ENCODE assay signal across 8 cellular contexts in genomic region chr3:72338942-72339749, GRCh38.
DNase-seq lines count a peak whose midpoint lies in the region; FAIRE-seq and TF ChIP-seq lines count a peak whose summit lies in the region.

No MANE protein-coding gene starts in this region.

- H3K4me3 ChIP-seq in kidney (ENCODE audit: low read length in 2 of 2) = no peak overlapping the region

- H3K9me3 Mint-ChIP-seq in Calu3 (ENCODE audit: low read depth, unreplicated experiment) = no peaks in the 10 kb centered on the region
- H3K9me3 Mint-ChIP-seq in activated naive CD8-positive, alpha-beta T cell treated with anti-CD3 and anti-CD28 coated beads for 36 hours = no peaks in the 10 kb centered on the region

- H3K27me3 Mint-ChIP-seq in Calu3 (ENCODE audit: unreplicated experiment) = no peaks in the 10 kb centered on the region
- no peaks in the 10 kb centered on the region for H3K27me3 Mint-ChIP-seq in activated naive CD8-positive, alpha-beta T cell treated with anti-CD3 and anti-CD28 coated beads for 36 hours

- intact Hi-C loops in Calu3 (cut with micrococcal nuclease; ENCODE audit: unreplicated experiment) = no loop called here
- intact Hi-C loops in kidney (cut with DNase I) = no loop called here

- peak; percentile 79 for DNase-seq in Calu3
- DNase-seq in HT1080 (ENCODE audit: low read depth) = peak; percentile 91
- peak; percentile 61 for DNase-seq in activated naive CD8-positive, alpha-beta T cell treated with anti-CD3 and anti-CD28 coated beads for 36 hours
- DNase-seq in kidney = peak; percentile 92
- DNase-seq in stimulated activated CD8-positive, alpha-beta memory T cell treated with anti-CD3 and anti-CD28 coated beads, Interleukin-4, amount 100 ng/mL, for 4 hours (ENCODE audit: low read depth in 2 of 2, low spot score in 1 of 2) = peak; percentile 22 to 46
- no peak for DNase-seq in NCI-H1048 (lab: John Stamatoyannopoulos, UW)
- DNase-seq in NCI-H2081 (lab: John Stamatoyannopoulos, UW) = no peak
- no peak for DNase-seq in NOMO-1 treated with dmso at 0.1 percent for 144 hours (lab: John Stamatoyannopoulos, UW; ENCODE audit: unreplicated experiment)

- no peaks in the 10 kb centered on the region for H3K36me3 Mint-ChIP-seq in Calu3 (ENCODE audit: insufficient read depth, unreplicated experiment)
- no peaks in the 10 kb centered on the region for H3K36me3 Mint-ChIP-seq in activated naive CD8-positive, alpha-beta T cell treated with anti-CD3 and anti-CD28 coated beads for 36 hours

- H3K9me3 ChIP-seq in kidney (ENCODE audit: control insufficient read depth in 1 of 2, low read length in 2 of 2) = no peaks in the 10 kb centered on the region

- no peaks in the 10 kb centered on the region for H3K36me3 ChIP-seq in kidney (ENCODE audit: control insufficient read depth in 1 of 2, insufficient read depth in 2 of 2, low read length in 2 of 2)

- H3K27ac ChIP-seq in kidney (ENCODE audit: low read depth in 2 of 2, low read length in 2 of 2) = peak overlapping the region; percentile 36 to 72

- no peak overlapping the region for H3K27ac Mint-ChIP-seq in Calu3 (ENCODE audit: unreplicated experiment)
- H3K27ac Mint-ChIP-seq in activated naive CD8-positive, alpha-beta T cell treated with anti-CD3 and anti-CD28 coated beads for 36 hours = no peak overlapping the region

- peaks cover 12 to 13% of the 10 kb centered on the region in 2 donors for H3K4me1 ChIP-seq in kidney (ENCODE audit: control insufficient read depth in 1 of 2, insufficient read depth in 1 of 2, low read depth in 1 of 2, low read length in 2 of 2)

- no peaks in the 10 kb centered on the region for H3K4me1 Mint-ChIP-seq in Calu3 (ENCODE audit: low read depth, unreplicated experiment)
- H3K4me1 Mint-ChIP-seq in activated naive CD8-positive, alpha-beta T cell treated with anti-CD3 and anti-CD28 coated beads for 36 hours = peaks cover 27% of the 10 kb centered on the region

- no peak overlapping the region for H3K9ac ChIP-seq in kidney (ENCODE audit: low read length in 2 of 2)

- no peak overlapping the region for H3K4me3 Mint-ChIP-seq in Calu3 (ENCODE audit: low read depth, unreplicated experiment)
- no peak overlapping the region for H3K4me3 Mint-ChIP-seq in activated naive CD8-positive, alpha-beta T cell treated with anti-CD3 and anti-CD28 coated beads for 36 hours

- TF ChIP-seq CTCF in Calu3 (IDR thresholded peaks at IDR 0.05; ENCODE audit: unreplicated experiment) = no peak
- no peak for TF ChIP-seq CTCF in kidney (IDR thresholded peaks at IDR 0.05; ENCODE audit: borderline replicate concordance, extremely low read depth, insufficient read depth)

- BruUV-seq in Calu3 (replicated peaks; lab: Mats Ljungman, UMichigan) = no TSS peak

- CTCF ChIA-PET in Calu3 (lab: Charles Lee) = interaction anchor here (1.0 kb wide), 1 partner anchor 9 kb away, joined by 3 read pairs; no protein-coding TSS in a partner anchor

- FAIRE-seq in kidney (lab: Jason Lieb, UNC) = no peak

Comparison
In these comparisons a context has a peak if more than half of its experiments do, and no peak if none do; other contexts are left out.
1. DNase-seq: peak in Calu3 (single experiment), HT1080 (single experiment), activated naive CD8-positive, alpha-beta T cell treated with anti-CD3 and anti-CD28 coated beads for 36 hours (single experiment), kidney (single experiment) and stimulated activated CD8-positive, alpha-beta memory T cell treated with anti-CD3 and anti-CD28 coated beads, Interleukin-4, amount 100 ng/mL, for 4 hours (2 of 2); none in NCI-H1048 (single experiment), NCI-H2081 (0 of 2) and NOMO-1 treated with dmso at 0.1 percent for 144 hours (single experiment).